ENCODE assay signal across 1 cellular context in genomic region chr11:18749681-18750319, GRCh38.
A peak's percentile ranks its signal among the peaks of the same experiment; 100 is the strongest.
TF ChIP-seq lines count a peak whose summit lies in the region.

No MANE protein-coding gene starts in this region.

TF ChIP-seq in HepG2, 621 proteins besides CTCF, POLR2A, EP300 and RAD21 (continues in another document):
- TF ChIP-seq TRAFD1 (CRISPR knock-in tag; IDR thresholded peaks at IDR 0.05; ENCODE audit: borderline replicate concordance) = no peak
- TF ChIP-seq MAX (IDR thresholded peaks at IDR 0.05) = no peak
- TF ChIP-seq GLMP (CRISPR knock-in tag; IDR thresholded peaks at IDR 0.05; ENCODE audit: borderline replicate concordance) = no peak
- no peak for TF ChIP-seq MEIS2 (CRISPR knock-in tag; IDR thresholded peaks at IDR 0.05)
- TF ChIP-seq ZNF652 (CRISPR knock-in tag; IDR thresholded peaks at IDR 0.05; ENCODE audit: borderline replicate concordance, low read depth) = no peak
- TF ChIP-seq CENPX (CRISPR knock-in tag; IDR thresholded peaks at IDR 0.05) = no peak
- TF ChIP-seq ZNF614 (CRISPR knock-in tag; IDR thresholded peaks at IDR 0.05; ENCODE audit: borderline replicate concordance) = no peak
- no peak for TF ChIP-seq ZNF776 (CRISPR knock-in tag; IDR thresholded peaks at IDR 0.05)
- no peak for TF ChIP-seq TOPORS (CRISPR knock-in tag; IDR thresholded peaks at IDR 0.05)
- TF ChIP-seq CEBPB (IDR thresholded peaks at IDR 0.05; ENCODE audit: borderline replicate concordance, low read depth, low read length) = no peak
- TF ChIP-seq ETV5 (CRISPR knock-in tag; IDR thresholded peaks at IDR 0.05; ENCODE audit: borderline replicate concordance) = peak; percentile 83; the same call in 1 of the 2 replicates
- 0 out of 2 replicates have a peak, but pooled peaks have one; percentile 32 for TF ChIP-seq JUND (CRISPR knock-in tag; IDR thresholded peaks at IDR 0.05)
- no peak for TF ChIP-seq HMGXB3 (CRISPR knock-in tag; IDR thresholded peaks at IDR 0.05; ENCODE audit: borderline replicate concordance)
- no peak for TF ChIP-seq IRF2 (CRISPR knock-in tag; IDR thresholded peaks at IDR 0.05)
- TF ChIP-seq CREB3 (CRISPR knock-in tag; IDR thresholded peaks at IDR 0.05) = no peak
- peak; percentile 35; the same call in 1 of the 2 replicates for TF ChIP-seq SAP130 (CRISPR knock-in tag; IDR thresholded peaks at IDR 0.05; ENCODE audit: low read depth)
- TF ChIP-seq ZNF589 (CRISPR knock-in tag; conservative IDR thresholded peaks at IDR 0.05) = no peak
- TF ChIP-seq SP1 (IDR thresholded peaks at IDR 0.05) = no peak
- TF ChIP-seq SP1 (CRISPR knock-in tag; IDR thresholded peaks at IDR 0.05) = no peak
- TF ChIP-seq FLYWCH1 (CRISPR knock-in tag; IDR thresholded peaks at IDR 0.05) = no peak
- TF ChIP-seq ZSCAN20 (CRISPR knock-in tag; IDR thresholded peaks at IDR 0.05; ENCODE audit: borderline replicate concordance) = no peak
- TF ChIP-seq LCORL (IDR thresholded peaks at IDR 0.05) = no peak
- 0 out of 2 replicates have a peak, but pooled peaks have one; percentile 24 for TF ChIP-seq LCORL (CRISPR knock-in tag; IDR thresholded peaks at IDR 0.05)
- no peak for TF ChIP-seq ZNF512B (CRISPR knock-in tag; IDR thresholded peaks at IDR 0.05; ENCODE audit: borderline replicate concordance)
- no peak for TF ChIP-seq NONO (IDR thresholded peaks at IDR 0.05)
- no peak for TF ChIP-seq NONO (CRISPR knock-in tag; conservative IDR thresholded peaks at IDR 0.05)
- no peak for TF ChIP-seq TEAD2 (CRISPR knock-in tag; IDR thresholded peaks at IDR 0.05)
- TF ChIP-seq ZBTB4 (CRISPR knock-in tag; IDR thresholded peaks at IDR 0.05; ENCODE audit: borderline replicate concordance) = no peak
- no peak for TF ChIP-seq KLF12 (CRISPR knock-in tag; IDR thresholded peaks at IDR 0.05; ENCODE audit: borderline replicate concordance)
- TF ChIP-seq GABPB1 (CRISPR knock-in tag; IDR thresholded peaks at IDR 0.05) = peak; percentile 72
- TF ChIP-seq ZNF788 (CRISPR knock-in tag; IDR thresholded peaks at IDR 0.05; ENCODE audit: borderline replicate concordance) = no peak
- TF ChIP-seq HMGA1 (CRISPR knock-in tag; conservative IDR thresholded peaks at IDR 0.05) = no peak
- no peak for TF ChIP-seq GATAD2A (CRISPR knock-in tag; IDR thresholded peaks at IDR 0.05)
- no peak for TF ChIP-seq ZNF460 (CRISPR knock-in tag; IDR thresholded peaks at IDR 0.05; ENCODE audit: borderline replicate concordance)
- TF ChIP-seq ARID4A (CRISPR knock-in tag; IDR thresholded peaks at IDR 0.05; ENCODE audit: borderline replicate concordance) = no peak
- no peak for TF ChIP-seq GPBP1L1 (CRISPR knock-in tag; IDR thresholded peaks at IDR 0.05)
- TF ChIP-seq RFXANK (CRISPR knock-in tag; IDR thresholded peaks at IDR 0.05) = no peak
- TF ChIP-seq JUNB (CRISPR knock-in tag; IDR thresholded peaks at IDR 0.05; ENCODE audit: borderline replicate concordance) = no peak
- TF ChIP-seq ZFYVE20 (CRISPR knock-in tag; IDR thresholded peaks at IDR 0.05; ENCODE audit: borderline replicate concordance, low read depth) = no peak
- no peak for TF ChIP-seq ZNF264 (CRISPR knock-in tag; IDR thresholded peaks at IDR 0.05)
- no peak for TF ChIP-seq TFDP1 (CRISPR knock-in tag; IDR thresholded peaks at IDR 0.05; ENCODE audit: borderline replicate concordance)
